ENCODE assay signal across 30 cellular contexts in genomic region chr2:12617853-12618252, GRCh38.
"Had no signal": no experiment of that assay in that cellular context is flagged by ENCODE, and none has a peak within 500 bp of the region (broad histone marks: within the 10 kb centered on the region; RNA-seq: fewer than 3 reads in every experiment).

No MANE protein-coding gene starts in this region.

- H3K4me3 ChIP-seq: ascending aorta, breast epithelium, cardiac muscle cell, colonic mucosa, esophagus squamous epithelium, gastroesophageal sphincter, heart right ventricle had no signal

- H3K27me3 ChIP-seq: ascending aorta, breast epithelium, cardiac muscle cell, colonic mucosa, esophagus squamous epithelium, gastroesophageal sphincter, heart right ventricle had no signal

- H3K4me3 Mint-ChIP-seq: activated CD4-positive, alpha-beta memory T cell treated with anti-CD3 and anti-CD28 coated beads for 36 hours; activated CD4-positive, alpha-beta T cell treated with anti-CD3 and anti-CD28 coated beads for 36 hours; activated CD4-positive, alpha-beta T cell treated with anti-CD3 and anti-CD28 coated beads, Interleukin-2, amount 10 ng/mL, durations not matched to agents 24 days and 14 days; activated CD8-positive, alpha-beta memory T cell treated with anti-CD3 and anti-CD28 coated beads, Interleukin-2, amount 10 ng/mL, durations not matched to agents 7 days and 5 days; activated CD8-positive, alpha-beta T cell treated with anti-CD3 and anti-CD28 coated beads, Interleukin-2, amount 10 ng/mL, durations not matched to agents 7 days and 5 days; activated naive CD4-positive, alpha-beta T cell treated with anti-CD3 and anti-CD28 coated beads, Interleukin-2, amount 10 ng/mL, durations not matched to agents 7 days and 5 days; activated naive CD8-positive, alpha-beta T cell treated with anti-CD3 and anti-CD28 coated beads, Interleukin-2, amount 10 ng/mL, durations not matched to agents 7 days and 5 days; brain had no signal

- ATAC-seq: activated CD4-positive, alpha-beta T cell treated with anti-CD3 and anti-CD28 coated beads for 36 hours; activated CD8-positive, alpha-beta memory T cell treated with anti-CD3 and anti-CD28 coated beads, Interleukin-2, amount 10 ng/mL, durations not matched to agents 7 days and 5 days; activated CD8-positive, alpha-beta T cell treated with anti-CD3 and anti-CD28 coated beads, Interleukin-2, amount 10 ng/mL, durations not matched to agents 7 days and 5 days; activated naive CD4-positive, alpha-beta T cell treated with anti-CD3 and anti-CD28 coated beads, Interleukin-2, amount 50 U/mL, for 72 hours; gastroesophageal sphincter; heart right ventricle had no signal

- H3K27ac Mint-ChIP-seq: activated CD4-positive, alpha-beta memory T cell treated with anti-CD3 and anti-CD28 coated beads for 36 hours; activated CD4-positive, alpha-beta T cell treated with anti-CD3 and anti-CD28 coated beads for 36 hours; activated CD4-positive, alpha-beta T cell treated with anti-CD3 and anti-CD28 coated beads, Interleukin-2, amount 10 ng/mL, durations not matched to agents 24 days and 14 days; activated CD8-positive, alpha-beta memory T cell treated with anti-CD3 and anti-CD28 coated beads, Interleukin-2, amount 10 ng/mL, durations not matched to agents 7 days and 5 days; activated CD8-positive, alpha-beta T cell treated with anti-CD3 and anti-CD28 coated beads, Interleukin-2, amount 10 ng/mL, durations not matched to agents 7 days and 5 days; activated naive CD4-positive, alpha-beta T cell treated with anti-CD3 and anti-CD28 coated beads, Interleukin-2, amount 50 U/mL, for 72 hours; activated naive CD8-positive, alpha-beta T cell treated with anti-CD3 and anti-CD28 coated beads, Interleukin-2, amount 10 ng/mL, durations not matched to agents 7 days and 5 days; brain had no signal

- H3K36me3 Mint-ChIP-seq: activated CD4-positive, alpha-beta memory T cell treated with anti-CD3 and anti-CD28 coated beads for 36 hours; activated CD8-positive, alpha-beta memory T cell treated with anti-CD3 and anti-CD28 coated beads, Interleukin-2, amount 10 ng/mL, durations not matched to agents 7 days and 5 days; activated naive CD8-positive, alpha-beta T cell treated with anti-CD3 and anti-CD28 coated beads, Interleukin-2, amount 10 ng/mL, durations not matched to agents 7 days and 5 days; brain had no signal

- H3K9me3 Mint-ChIP-seq: activated CD4-positive, alpha-beta memory T cell treated with anti-CD3 and anti-CD28 coated beads for 36 hours; activated naive CD8-positive, alpha-beta T cell treated with anti-CD3 and anti-CD28 coated beads, Interleukin-2, amount 10 ng/mL, durations not matched to agents 7 days and 5 days; brain had no signal

- DNase-seq: activated CD4-positive, alpha-beta memory T cell treated with anti-CD3 and anti-CD28 coated beads for 36 hours; activated CD4-positive, alpha-beta T cell treated with anti-CD3 and anti-CD28 coated beads for 36 hours; activated CD4-positive, alpha-beta T cell treated with anti-CD3 and anti-CD28 coated beads, Interleukin-2, amount 10 ng/mL, durations not matched to agents 24 days and 14 days; activated CD4-positive, CD25-positive, alpha-beta regulatory T cell; activated CD4-positive, CD25-positive, alpha-beta regulatory T cell treated with anti-CD3 and anti-CD28 coated beads, Interleukin-2, amount 50 U/mL, for 72 hours; activated CD8-positive, alpha-beta memory T cell treated with anti-CD3 and anti-CD28 coated beads, Interleukin-2, amount 10 ng/mL, durations not matched to agents 7 days and 5 days; activated CD8-positive, alpha-beta memory T cell treated with anti-CD3 and anti-CD28 coated beads, Interleukin-2, amount 50 U/mL, for 4 hours; activated CD8-positive, alpha-beta T cell treated with anti-CD3 and anti-CD28 coated beads, Interleukin-2, amount 10 ng/mL, durations not matched to agents 7 days and 5 days; activated gamma-delta T cell; activated naive CD4-positive, alpha-beta T cell; activated naive CD4-positive, alpha-beta T cell treated with anti-CD3 and anti-CD28 coated beads, Interleukin-2, amount 10 ng/mL, durations not matched to agents 7 days and 5 days; activated naive CD8-positive, alpha-beta T cell treated with anti-CD3 and anti-CD28 coated beads, Interleukin-2, amount 10 ng/mL, durations not matched to agents 7 days and 5 days; activated T-cell treated with anti-CD3 and anti-CD28 coated beads, Interleukin-2, amount 50 U/mL, for 1 hour; activated T-cell treated with anti-CD3 and anti-CD28 coated beads, Interleukin-2, amount 50 U/mL, for 48 hours; central memory CD4-positive, alpha-beta T cell; cerebellar nuclear complex; colonic mucosa; effector CD8-positive, alpha-beta T cell; esophagus squamous epithelium; foreskin melanocyte; heart right ventricle; T-helper 2 cell had no signal

- H3K27ac ChIP-seq: ascending aorta, cardiac muscle cell, colonic mucosa, epithelial cell of prostate, esophagus squamous epithelium, gastroesophageal sphincter, heart right ventricle had no signal

- H3K4me1 ChIP-seq: ascending aorta, breast epithelium, colonic mucosa had no signal

- H3K36me3 ChIP-seq: ascending aorta, breast epithelium, cardiac muscle cell, colonic mucosa, esophagus squamous epithelium, gastroesophageal sphincter, heart right ventricle had no signal

- H3K27me3 Mint-ChIP-seq: activated CD4-positive, alpha-beta memory T cell treated with anti-CD3 and anti-CD28 coated beads for 36 hours; activated CD4-positive, alpha-beta T cell treated with anti-CD3 and anti-CD28 coated beads for 36 hours; activated CD8-positive, alpha-beta memory T cell treated with anti-CD3 and anti-CD28 coated beads, Interleukin-2, amount 10 ng/mL, durations not matched to agents 7 days and 5 days; activated naive CD8-positive, alpha-beta T cell treated with anti-CD3 and anti-CD28 coated beads, Interleukin-2, amount 10 ng/mL, durations not matched to agents 7 days and 5 days had no signal

- H3K9me3 ChIP-seq: ascending aorta, breast epithelium, colonic mucosa, esophagus squamous epithelium, gastroesophageal sphincter, heart right ventricle had no signal

- FAIRE-seq: endothelial cell of umbilical vein had no signal
